Comparison of ENCODE assay signal across 1 cellular context in the genomic region with DNA sequence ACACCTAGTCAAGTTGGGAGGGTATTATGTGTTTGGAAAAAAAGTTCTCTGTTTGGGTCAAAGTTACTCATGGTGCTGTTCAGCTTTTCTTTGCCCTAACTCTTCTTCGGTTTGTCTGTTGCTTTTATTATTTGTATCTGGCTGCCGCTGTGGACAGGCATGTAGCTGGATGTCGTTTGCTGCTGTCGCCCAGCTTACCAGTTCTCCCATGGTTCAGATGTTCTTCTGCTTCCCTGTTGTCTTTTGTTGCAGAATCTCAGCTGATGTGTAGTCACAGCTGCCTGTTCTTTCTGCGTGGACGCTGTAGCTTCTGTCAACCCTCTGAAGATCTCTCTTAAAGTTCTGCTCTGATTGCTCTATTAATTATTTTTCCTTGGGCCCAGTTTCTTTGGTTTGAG.
A peak's percentile ranks its signal among the peaks of the same experiment; 100 is the strongest.
TF ChIP-seq lines count a peak whose summit lies in the region.

No MANE protein-coding gene starts in this region.

TF ChIP-seq in K562, 482 proteins besides CTCF, POLR2A, EP300 and RAD21:
- TF ChIP-seq FOXK2 (conservative IDR thresholded peaks at IDR 0.05 in 1 of 2, IDR thresholded peaks at IDR 0.05 in 1 of 2; ENCODE audit: low read depth in 2 of 2) (peak in 1 of 2 experiments; percentile 19; a peak in 1 of 4 replicates), GTF2E2 (tag; IDR thresholded peaks at IDR 0.05) (no peak)
